ENCODE assay signal across 1 cellular context in the genomic region with DNA sequence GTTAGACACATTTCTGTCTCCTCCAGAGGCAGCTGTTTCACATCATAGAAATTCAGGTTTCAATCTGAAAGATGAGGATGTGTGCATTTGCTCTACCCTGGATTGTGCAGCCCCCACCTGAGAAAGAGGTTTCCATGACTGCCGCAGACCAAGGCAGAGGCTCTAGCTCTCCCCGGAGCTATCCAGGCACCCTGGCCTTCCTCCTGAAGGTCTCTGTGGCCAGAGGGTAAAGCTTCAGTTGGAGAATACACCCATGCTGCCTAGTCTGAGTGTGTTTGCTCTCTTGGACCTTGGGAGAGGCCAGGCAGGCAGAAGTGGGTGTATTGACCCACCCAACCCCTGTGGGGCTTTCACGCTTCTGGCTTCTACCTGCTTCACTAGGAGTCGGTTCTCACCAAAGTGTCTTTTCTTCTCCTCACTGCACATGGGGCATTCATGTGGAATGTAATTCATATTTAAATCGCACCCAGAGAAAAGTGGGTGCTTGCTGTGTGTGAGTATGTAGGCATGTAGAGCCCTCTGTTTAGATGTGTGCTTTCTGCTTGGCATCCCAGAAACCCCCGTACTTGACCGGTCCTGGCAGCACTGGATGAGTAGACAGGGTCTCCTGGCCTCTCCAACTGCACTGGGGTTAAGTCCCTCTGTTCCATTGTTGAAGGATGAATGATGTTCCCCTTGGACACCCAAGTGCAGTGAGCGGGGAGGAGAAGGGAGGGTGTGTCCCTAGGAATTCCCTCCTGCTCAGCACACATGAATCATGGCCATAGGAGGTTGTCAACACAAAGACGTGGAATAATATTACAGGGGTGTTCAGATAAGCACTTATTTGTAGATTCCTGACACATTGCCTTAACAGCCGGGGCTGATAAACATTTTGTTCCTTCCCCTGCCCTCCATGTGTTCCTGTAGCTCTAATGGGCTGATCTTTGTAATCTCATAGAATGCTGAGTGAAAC.
TF ChIP-seq lines count a peak whose summit lies in the region.

No MANE protein-coding gene starts in this region.

TF ChIP-seq in K562, 482 proteins besides CTCF, POLR2A, EP300 and RAD21:
- TF ChIP-seq CXXC5 (CRISPR knock-in tag; IDR thresholded peaks at IDR 0.05) (peak; percentile 44; the same call in 1 of the 2 replicates), SMAD3 (CRISPR knock-in tag; conservative IDR thresholded peaks at IDR 0.05) (no peak), HSF4 (CRISPR knock-in tag; IDR thresholded peaks at IDR 0.05; ENCODE audit: borderline replicate concordance) (no peak), TAL1 (IDR thresholded peaks at IDR 0.05) (0 out of 2 replicates have a peak, but pooled peaks have one; percentile 7), CBX5 (IDR thresholded peaks at IDR 0.05; ENCODE audit: borderline replicate concordance, low read depth) (no peak), TAF9B (IDR thresholded peaks at IDR 0.05; ENCODE audit: partially characterized antibody) (no peak), CBFA2T3 (IDR thresholded peaks at IDR 0.05) (peak; percentile 45), SMAD4 (CRISPR knock-in tag; conservative IDR thresholded peaks at IDR 0.05) (no peak), ZNF277 (CRISPR knock-in tag; IDR thresholded peaks at IDR 0.05; ENCODE audit: borderline replicate concordance) (no peak), RBM22 (IDR thresholded peaks at IDR 0.05; ENCODE audit: low read depth, low read length, poor library complexity, severe bottlenecking) (no peak), TCF3 (CRISPR knock-in tag; IDR thresholded peaks at IDR 0.05) (peak; percentile 23; the same call in 1 of the 2 replicates), ZBTB33 (CRISPR knock-in tag; IDR thresholded peaks at IDR 0.05) (no peak), BRCA1 (IDR thresholded peaks at IDR 0.05) (no peak), BRCA1 (CRISPR knock-in tag; IDR thresholded peaks at IDR 0.05) (no peak), HNRNPK (IDR thresholded peaks at IDR 0.05; ENCODE audit: low read depth, low read length, poor library complexity, severe bottlenecking) (no peak), RAD51 (IDR thresholded peaks at IDR 0.05; ENCODE audit: borderline replicate concordance, low read depth) (no peak), PREB (CRISPR knock-in tag; IDR thresholded peaks at IDR 0.05) (no peak), SNRNP70 (optimal IDR thresholded peaks at IDR 0.05; ENCODE audit: low read depth, low read length) (no peak), TOE1 (IDR thresholded peaks at IDR 0.05; ENCODE audit: borderline replicate concordance) (no peak), TOE1 (CRISPR knock-in tag; IDR thresholded peaks at IDR 0.05; ENCODE audit: borderline replicate concordance, low read depth) (no peak), MEIS2 (IDR thresholded peaks at IDR 0.05; ENCODE audit: partially characterized antibody) (peak; percentile 83), ZNF239 (CRISPR knock-in tag; IDR thresholded peaks at IDR 0.05) (no peak)
- TF ChIP-seq, protein P1, sequence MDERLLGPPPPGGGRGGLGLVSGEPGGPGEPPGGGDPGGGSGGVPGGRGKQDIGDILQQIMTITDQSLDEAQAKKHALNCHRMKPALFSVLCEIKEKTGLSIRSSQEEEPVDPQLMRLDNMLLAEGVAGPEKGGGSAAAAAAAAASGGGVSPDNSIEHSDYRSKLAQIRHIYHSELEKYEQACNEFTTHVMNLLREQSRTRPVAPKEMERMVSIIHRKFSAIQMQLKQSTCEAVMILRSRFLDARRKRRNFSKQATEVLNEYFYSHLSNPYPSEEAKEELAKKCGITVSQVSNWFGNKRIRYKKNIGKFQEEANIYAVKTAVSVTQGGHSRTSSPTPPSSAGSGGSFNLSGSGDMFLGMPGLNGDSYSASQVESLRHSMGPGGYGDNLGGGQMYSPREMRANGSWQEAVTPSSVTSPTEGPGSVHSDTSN (CRISPR knock-in tag; IDR thresholded peaks at IDR 0.05; ENCODE audit: low read depth), result no peak
- TF ChIP-seq, protein P1 (tag; conservative IDR thresholded peaks at IDR 0.05; ENCODE audit: low read depth), result peak; percentile 60
